Comparison of ENCODE assay signal across 32 cellular contexts in genomic region chr6:82178759-82179112, GRCh38.
DNase-seq lines count a peak whose midpoint lies in the region; ATAC-seq and TF ChIP-seq lines count a peak whose summit lies in the region.
"Had no signal": no experiment of that assay in that cellular context is flagged by ENCODE, and none has a peak within 500 bp of the region (broad histone marks: within the 10 kb centered on the region; RNA-seq: fewer than 3 reads in every experiment).

No MANE protein-coding gene starts in this region.

- no peaks in the 10 kb centered on the region for H3K27me3 Mint-ChIP-seq in nephron progenitor cell (ENCODE audit: low read depth, poor library complexity)
- H3K27me3 Mint-ChIP-seq in activated CD8-positive, alpha-beta T cell treated with anti-CD3 and anti-CD28 coated beads for 36 hours = no peaks in the 10 kb centered on the region
- H3K27me3 Mint-ChIP-seq: activated naive CD8-positive, alpha-beta T cell; naive thymus-derived CD8-positive, alpha-beta T cell; stimulated activated naive CD8-positive, alpha-beta T cell treated with anti-CD3 and anti-CD28 coated beads, Interleukin-15, Interleukin-2, amounts not matched to agents 100 ng/mL and 50 ng/mL, for 24 hours had no signal

- intact Hi-C loops in A673 (cut with micrococcal nuclease; ENCODE audit: unreplicated experiment) = loop anchor here (2.0 to 10.0 kb wide), 6 partner anchors 91 to 1574 kb away; partner anchors contain the start of gene TENT5A
- intact Hi-C loops in activated CD8-positive, alpha-beta T cell treated with anti-CD3 and anti-CD28 coated beads for 36 hours (cut with micrococcal nuclease) = no loop called here

- ATAC-seq in GM18511 (IDR thresholded peaks at IDR 0.05; ENCODE audit: unreplicated experiment) = no peak
- ATAC-seq in activated CD8-positive, alpha-beta T cell treated with anti-CD3 and anti-CD28 coated beads for 36 hours = no peak
- ATAC-seq: naive thymus-derived CD8-positive, alpha-beta T cell had no signal

- H3K4me3 Mint-ChIP-seq in nephron progenitor cell = no peak overlapping the region
- no peak overlapping the region for H3K4me3 Mint-ChIP-seq in activated CD8-positive, alpha-beta T cell treated with anti-CD3 and anti-CD28 coated beads for 36 hours
- H3K4me3 Mint-ChIP-seq: activated naive CD8-positive, alpha-beta T cell; naive thymus-derived CD8-positive, alpha-beta T cell; stimulated activated naive CD8-positive, alpha-beta T cell treated with anti-CD3 and anti-CD28 coated beads, Interleukin-15, Interleukin-2, amounts not matched to agents 100 ng/mL and 50 ng/mL, for 24 hours had no signal

- H3K27ac ChIP-seq in A673 (ENCODE audit: low read depth, low read length, poor library complexity, severe bottlenecking) (no peak overlapping the region), SK-N-MC (peak overlapping the region; percentile 57; the same call in 1 of the 2 replicates)
- H3K27ac ChIP-seq: BLaER1, cardiac muscle cell, KMS-11, skin epidermis, testis, WERI-Rb-1 had no signal

- no peaks in the 10 kb centered on the region for H3K9me3 Mint-ChIP-seq in nephron progenitor cell
- H3K9me3 Mint-ChIP-seq in activated CD8-positive, alpha-beta T cell treated with anti-CD3 and anti-CD28 coated beads for 36 hours = no peaks in the 10 kb centered on the region
- H3K9me3 Mint-ChIP-seq: naive thymus-derived CD8-positive, alpha-beta T cell; stimulated activated naive CD8-positive, alpha-beta T cell treated with anti-CD3 and anti-CD28 coated beads, Interleukin-15, Interleukin-2, amounts not matched to agents 100 ng/mL and 50 ng/mL, for 24 hours had no signal

- peaks cover 45% of the 10 kb centered on the region for H3K4me1 ChIP-seq in A673 (ENCODE audit: insufficient read depth, low read length, poor library complexity, severe bottlenecking)
- H3K4me1 ChIP-seq: BLaER1, testis had no signal

- H3K9ac ChIP-seq in SK-N-MC (ENCODE audit: insufficient read length) = no peak overlapping the region
- H3K9ac ChIP-seq: BLaER1, KMS-11 had no signal

- no peaks in the 10 kb centered on the region for H3K27me3 ChIP-seq in A673 (replicated peaks; ENCODE audit: insufficient read depth, low read depth, low read length, poor library complexity)
- H3K27me3 ChIP-seq: BLaER1, cardiac muscle cell, testis had no signal

- no peaks in the 10 kb centered on the region for H3K9me3 ChIP-seq in A673 (ENCODE audit: low read depth, low read length, poor library complexity, severe bottlenecking)
- H3K9me3 ChIP-seq in SK-N-MC (ENCODE audit: low read depth, low read length) = no peaks in the 10 kb centered on the region
- H3K9me3 ChIP-seq: BLaER1, Caco-2, HAP-1, testis had no signal

- no peak overlapping the region for H3K4me3 ChIP-seq in A673 (ENCODE audit: low read depth, low read length, poor library complexity, severe bottlenecking)
- H3K4me3 ChIP-seq in SK-N-MC = no peak overlapping the region
- no peak overlapping the region for H3K4me3 ChIP-seq in choroid plexus epithelial cell (ENCODE audit: low read depth, low read length)
- H3K4me3 ChIP-seq: BLaER1, cardiac muscle cell, HAP-1, skin epidermis, testis had no signal

- TF ChIP-seq CTCF in A673 (conservative IDR thresholded peaks at IDR 0.05; ENCODE audit: low read depth, low read length) = no peak
- no peak for TF ChIP-seq CTCF in choroid plexus epithelial cell (conservative IDR thresholded peaks at IDR 0.05; ENCODE audit: low read depth, low read length)
- no peak for TF ChIP-seq CTCF in nephron progenitor cell (IDR thresholded peaks at IDR 0.05)
- no peak for TF ChIP-seq CTCF in activated CD8-positive, alpha-beta T cell treated with anti-CD3 and anti-CD28 coated beads for 36 hours (IDR thresholded peaks at IDR 0.05)

- peaks cover 43% of the 10 kb centered on the region for H3K36me3 Mint-ChIP-seq in nephron progenitor cell (ENCODE audit: low read depth)
- peaks cover 26% of the 10 kb centered on the region for H3K36me3 Mint-ChIP-seq in activated CD8-positive, alpha-beta T cell treated with anti-CD3 and anti-CD28 coated beads for 36 hours (ENCODE audit: low read depth)

- CTCF ChIA-PET in A673 (lab: Charles Lee) = no interaction called here
- CTCF ChIA-PET in activated CD8-positive, alpha-beta T cell treated with anti-CD3 and anti-CD28 coated beads for 36 hours (lab: Charles Lee) = no interaction called here

- POLR2A ChIA-PET in A673 (lab: Charles Lee; ENCODE audit: low non-redundant PET) = no interaction called here
- POLR2A ChIA-PET in activated CD8-positive, alpha-beta T cell treated with anti-CD3 and anti-CD28 coated beads for 36 hours (lab: Charles Lee) = no interaction called here

- H3K27ac Mint-ChIP-seq in nephron progenitor cell = peak overlapping the region; percentile 1
- H3K27ac Mint-ChIP-seq in activated CD8-positive, alpha-beta T cell treated with anti-CD3 and anti-CD28 coated beads for 36 hours = no peak overlapping the region
- H3K27ac Mint-ChIP-seq: activated naive CD8-positive, alpha-beta T cell; stimulated activated naive CD8-positive, alpha-beta T cell treated with anti-CD3 and anti-CD28 coated beads, Interleukin-15, Interleukin-2, amounts not matched to agents 100 ng/mL and 50 ng/mL, for 24 hours had no signal

- H3K4me1 Mint-ChIP-seq in nephron progenitor cell = peaks cover 15% of the 10 kb centered on the region
- H3K4me1 Mint-ChIP-seq in activated CD8-positive, alpha-beta T cell treated with anti-CD3 and anti-CD28 coated beads for 36 hours (ENCODE audit: low read depth) = no peaks in the 10 kb centered on the region

- DNase-seq in A673 (ENCODE audit: low spot score) (peak; percentile 19), SK-N-MC (ENCODE audit: low read depth, low spot score) (no peak), choroid plexus epithelial cell (ENCODE audit: low read depth) (peak; percentile 60), nephron progenitor cell (no peak)
- no peak for DNase-seq in stimulated activated CD4-positive, alpha-beta T cell treated with anti-CD3 and anti-CD28 coated beads, Interleukin-15, amount 100 ng/mL, for 24 hours
- no peak for DNase-seq in activated CD8-positive, alpha-beta T cell treated with anti-CD3 and anti-CD28 coated beads for 36 hours
- DNase-seq: activated CD4-positive, alpha-beta T cell treated with anti-CD3 and anti-CD28 coated beads for 48 hours; activated CD8-positive, alpha-beta memory T cell treated with anti-CD3 and anti-CD28 coated beads for 24 hours; activated effector memory CD4-positive, alpha-beta T cell treated with Interleukin-2 at 50 U/mL for 16 hours; activated T-cell treated with anti-CD3 and anti-CD28 coated beads for 4 hours; aorta; Caco-2; cortex of kidney; DMS79; effector memory CD4-positive, alpha-beta T cell; kidney; MM.1S; naive thymus-derived CD8-positive, alpha-beta T cell; NCI-H2029; occipital lobe; Right ventricle myocardium superior; stimulated activated CD4-positive, alpha-beta T cell treated with anti-CD3 and anti-CD28 coated beads, Interleukin-2, amount 100 ng/mL, for 24 hours; testis; WERI-Rb-1 had no signal

- H3K36me3 ChIP-seq in A673 (ENCODE audit: insufficient read depth, low read length, poor library complexity, severe bottlenecking) (peaks cover 19% of the 10 kb centered on the region), SK-N-MC (ENCODE audit: insufficient read depth, low read length) (peaks cover 57% of the 10 kb centered on the region)
- H3K36me3 ChIP-seq: BLaER1 had no signal

- no TSS peak for BruUV-seq in A673 (replicated peaks; lab: Mats Ljungman, UMichigan)

Comparison
In these comparisons a context has a peak if more than half of its experiments do, and no peak if none do; other contexts are left out.
1. DNase-seq: peak in A673 (single experiment) and choroid plexus epithelial cell (single experiment); none in SK-N-MC (single experiment), nephron progenitor cell (single experiment), stimulated activated CD4-positive, alpha-beta T cell treated with anti-CD3 and anti-CD28 coated beads, Interleukin-15, amount 100 ng/mL, for 24 hours (single experiment) and activated CD8-positive, alpha-beta T cell treated with anti-CD3 and anti-CD28 coated beads for 36 hours (single experiment).